In genomic region chr2:72414108-72414507, GRCh38 we compare ENCODE assay signal across 11 cellular contexts.
"Had no signal": no experiment of that assay in that cellular context is flagged by ENCODE, and none has a peak within 500 bp of the region (broad histone marks: within the 10 kb centered on the region; RNA-seq: fewer than 3 reads in every experiment).

No MANE protein-coding gene starts in this region.

- DNase-seq: activated CD4-positive, alpha-beta T cell treated with anti-CD3 and anti-CD28 coated beads, Interleukin-2, amount 10 ng/mL, durations not matched to agents 7 days and 5 days; activated CD4-positive, CD25-positive, alpha-beta regulatory T cell; activated CD8-positive, alpha-beta memory T cell treated with anti-CD3 and anti-CD28 coated beads, Interleukin-2, amount 50 U/mL, for 48 hours; activated T-cell treated with anti-CD3 and anti-CD28 coated beads, Interleukin-2, amount 50 U/mL, for 72 hours; aorta; left cardiac atrium; lower lobe of right lung; right lobe of liver; stimulated activated naive CD8-positive, alpha-beta T cell treated with anti-CD3 and anti-CD28 coated beads, Interleukin-15, Interleukin-2, amounts not matched to agents 100 U/mL and 50 U/mL, for 24 hours had no signal

- H3K4me1 ChIP-seq: lower lobe of right lung, right lobe of liver had no signal

- H3K27me3 ChIP-seq: cardiac muscle cell, right lobe of liver had no signal

- ATAC-seq: activated T-cell treated with anti-CD3 and anti-CD28 coated beads, Interleukin-2, amount 50 U/mL, for 72 hours; esophagus mucosa; lower lobe of right lung; right lobe of liver; stimulated activated naive CD8-positive, alpha-beta T cell treated with anti-CD3 and anti-CD28 coated beads, Interleukin-15, Interleukin-2, amounts not matched to agents 100 U/mL and 50 U/mL, for 24 hours had no signal

- H3K9me3 ChIP-seq: lower lobe of right lung, right lobe of liver had no signal

- H3K27ac ChIP-seq: cardiac muscle cell, lower lobe of right lung, right lobe of liver had no signal

- H3K36me3 ChIP-seq: cardiac muscle cell, lower lobe of right lung, right lobe of liver had no signal

- H3K4me3 ChIP-seq: cardiac muscle cell, lower lobe of right lung, right lobe of liver had no signal
